In the genomic region with DNA sequence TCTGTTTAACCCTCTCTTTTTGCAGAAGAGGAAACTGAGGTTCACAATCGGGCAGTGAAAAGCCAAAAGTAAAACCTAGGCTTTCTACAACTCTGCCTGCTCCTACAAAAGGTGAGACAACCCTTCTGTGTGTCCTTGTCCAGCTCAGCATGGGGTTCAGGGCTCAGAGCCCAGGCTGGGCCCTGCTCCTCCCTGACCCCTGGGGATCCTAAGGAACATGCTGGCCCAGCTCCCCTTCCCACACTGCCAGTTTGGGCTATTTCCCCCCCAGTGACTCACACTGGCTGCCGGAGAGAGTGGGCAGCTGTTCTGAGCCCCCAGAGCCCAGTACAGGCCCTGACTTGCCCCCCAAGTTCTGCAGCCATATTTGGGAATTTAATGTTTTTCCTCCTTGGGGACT, we compare ENCODE assay signal across 1 cellular context.
TF ChIP-seq lines count a peak whose summit lies in the region.

No MANE protein-coding gene starts in this region.

TF ChIP-seq in SK-N-SH, 30 proteins besides CTCF, POLR2A, EP300 and RAD21 (continued from another document):
- TF ChIP-seq, protein P1, sequence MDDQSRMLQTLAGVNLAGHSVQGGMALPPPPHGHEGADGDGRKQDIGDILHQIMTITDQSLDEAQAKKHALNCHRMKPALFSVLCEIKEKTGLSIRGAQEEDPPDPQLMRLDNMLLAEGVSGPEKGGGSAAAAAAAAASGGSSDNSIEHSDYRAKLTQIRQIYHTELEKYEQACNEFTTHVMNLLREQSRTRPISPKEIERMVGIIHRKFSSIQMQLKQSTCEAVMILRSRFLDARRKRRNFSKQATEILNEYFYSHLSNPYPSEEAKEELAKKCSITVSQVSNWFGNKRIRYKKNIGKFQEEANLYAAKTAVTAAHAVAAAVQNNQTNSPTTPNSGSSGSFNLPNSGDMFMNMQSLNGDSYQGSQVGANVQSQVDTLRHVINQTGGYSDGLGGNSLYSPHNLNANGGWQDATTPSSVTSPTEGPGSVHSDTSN (IDR thresholded peaks at IDR 0.05) = no peak
- TF ChIP-seq, protein P2, sequence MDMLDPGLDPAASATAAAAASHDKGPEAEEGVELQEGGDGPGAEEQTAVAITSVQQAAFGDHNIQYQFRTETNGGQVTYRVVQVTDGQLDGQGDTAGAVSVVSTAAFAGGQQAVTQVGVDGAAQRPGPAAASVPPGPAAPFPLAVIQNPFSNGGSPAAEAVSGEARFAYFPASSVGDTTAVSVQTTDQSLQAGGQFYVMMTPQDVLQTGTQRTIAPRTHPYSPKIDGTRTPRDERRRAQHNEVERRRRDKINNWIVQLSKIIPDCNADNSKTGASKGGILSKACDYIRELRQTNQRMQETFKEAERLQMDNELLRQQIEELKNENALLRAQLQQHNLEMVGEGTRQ (IDR thresholded peaks at IDR 0.05; ENCODE audit: borderline replicate concordance, low read depth, low read length) = no peak
- TF ChIP-seq YY1 (IDR thresholded peaks at IDR 0.05; ENCODE audit: low read depth) (no peak), TEAD4 (IDR thresholded peaks at IDR 0.05; ENCODE audit: borderline replicate concordance, insufficient read depth) (no peak), CHD2 (IDR thresholded peaks at IDR 0.05; ENCODE audit: low read length, partially characterized antibody) (no peak), FOSL2 (IDR thresholded peaks at IDR 0.05; ENCODE audit: borderline replicate concordance, low read depth) (no peak), GABPA (IDR thresholded peaks at IDR 0.05; ENCODE audit: low read depth) (no peak), SIN3A (IDR thresholded peaks at IDR 0.05; ENCODE audit: borderline replicate concordance, low read depth, low read length) (no peak), TAF1 (IDR thresholded peaks at IDR 0.05; ENCODE audit: borderline replicate concordance, low read depth, low read length) (no peak), NFIC (IDR thresholded peaks at IDR 0.05; ENCODE audit: borderline replicate concordance) (no peak)
- TF ChIP-seq, protein P3, sequence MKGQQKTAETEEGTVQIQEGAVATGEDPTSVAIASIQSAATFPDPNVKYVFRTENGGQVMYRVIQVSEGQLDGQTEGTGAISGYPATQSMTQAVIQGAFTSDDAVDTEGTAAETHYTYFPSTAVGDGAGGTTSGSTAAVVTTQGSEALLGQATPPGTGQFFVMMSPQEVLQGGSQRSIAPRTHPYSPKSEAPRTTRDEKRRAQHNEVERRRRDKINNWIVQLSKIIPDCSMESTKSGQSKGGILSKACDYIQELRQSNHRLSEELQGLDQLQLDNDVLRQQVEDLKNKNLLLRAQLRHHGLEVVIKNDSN (IDR thresholded peaks at IDR 0.05; ENCODE audit: borderline replicate concordance, low read depth) = no peak
